6 cellular contexts compared by ENCODE assay signal in the genomic region with DNA sequence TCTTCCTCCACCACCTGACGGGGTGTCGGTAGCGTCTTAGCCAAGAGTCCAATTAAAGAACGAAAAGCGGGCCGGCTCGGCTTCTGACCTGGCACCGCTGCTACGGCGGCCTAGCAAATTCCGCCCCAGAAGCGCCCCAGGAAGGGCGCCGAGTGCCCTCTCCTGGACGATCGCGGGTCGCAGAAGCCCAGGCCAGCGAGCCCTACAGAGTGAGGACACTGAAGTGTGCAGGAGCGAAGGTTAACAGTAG. TPM values are rescaled to one million over a fixed set of nuclear protein-coding genes. Genes with fewer than 3 reads are reported as not detected.
DNase-seq lines count a peak whose midpoint lies in the region; FAIRE-seq lines count a peak whose summit lies in the region.

No MANE protein-coding gene starts in this region.

- peaks cover 36% of the 10 kb centered on the region for H3K4me1 Mint-ChIP-seq in activated naive CD4-positive, alpha-beta T cell treated with anti-CD3 and anti-CD28 coated beads for 36 hours (ENCODE audit: low read depth)
- H3K4me1 Mint-ChIP-seq in activated T-helper 2 cell treated with anti-CD3 and anti-CD28 coated beads, Interferon-gamma antibody, Interleukin-2, Interleukin-4, amounts not matched to agents 10 μg/mL and 5 μg/mL and 100 μg/mL, durations not matched to agents 14 hours and 24 hours and 36 hours (ENCODE audit: low read depth), result peaks cover 36% of the 10 kb centered on the region

- no CpG with 5 or more reads among the region's 20 CpGs for WGBS in mesendoderm (ENCODE audit: extremely low coverage, insufficient coverage, low lambda C conversion rate)

- H2BK5ac ChIP-seq in mesendoderm (ENCODE audit: low read length), result no peak overlapping the region

- no peak overlapping the region for H4K8ac ChIP-seq in mesendoderm (ENCODE audit: low read depth, low read length)

- no peak for FAIRE-seq in RCC 7860 (lab: Jason Lieb, UNC)

- no peak overlapping the region for H2AK5ac ChIP-seq in mesendoderm (ENCODE audit: low read length)

- H3K4ac ChIP-seq in mesendoderm (ENCODE audit: low read depth, low read length), result no peak overlapping the region

- peak overlapping the region; percentile 15 for H3K4me3 ChIP-seq in mesendoderm (ENCODE audit: low read length)

- no peak overlapping the region for H2BK120ac ChIP-seq in mesendoderm (ENCODE audit: low read depth, low read length)

- H3K27me3 ChIP-seq in mesendoderm (ENCODE audit: insufficient read depth, low read length, poor library complexity), result no peaks in the 10 kb centered on the region

- CTCF ChIA-PET in activated naive CD4-positive, alpha-beta T cell treated with anti-CD3 and anti-CD28 coated beads for 36 hours (lab: Charles Lee), result interaction anchor here (6.3 kb wide), 1 partner anchor 22 kb away, joined by 120 read pairs; no protein-coding TSS in a partner anchor

- H3K56ac ChIP-seq in mesendoderm (ENCODE audit: low read length), result peak overlapping the region; percentile 98

- DNase-seq in activated naive CD4-positive, alpha-beta T cell treated with anti-CD3 and anti-CD28 coated beads for 36 hours, result no peak
- DNase-seq in activated naive CD4-positive, alpha-beta T cell treated with anti-CD3 and anti-CD28 coated beads, Interleukin-2, amount 50 U/mL, for 16 hours, result no peak
- DNase-seq in activated T-helper 2 cell treated with anti-CD3 and anti-CD28 coated beads, Interferon-gamma antibody, Interleukin-2, Interleukin-4, amounts not matched to agents 10 μg/mL and 5 μg/mL and 100 μg/mL, durations not matched to agents 14 hours and 24 hours and 36 hours (ENCODE audit: low spot score), result no peak
- DNase-seq in mesendoderm (no peak), epidermal melanocyte (ENCODE audit: insufficient read length, low spot score) (no peak), RCC 7860 (ENCODE audit: low spot score) (no peak)

- H3K23ac ChIP-seq in mesendoderm (ENCODE audit: low read length), result peak overlapping the region; percentile 7

- H3K27ac ChIP-seq in mesendoderm (ENCODE audit: low read depth, low read length), result peak overlapping the region; percentile 90

- no peak overlapping the region for H4K5ac ChIP-seq in mesendoderm (ENCODE audit: low read length)

- H3K18ac ChIP-seq in mesendoderm (ENCODE audit: low read length), result no peak overlapping the region

- H3K9ac ChIP-seq in mesendoderm (ENCODE audit: low read length), result peak overlapping the region; percentile 66

- H3K79me1 ChIP-seq in mesendoderm (ENCODE audit: low read length), result peaks cover 13% of the 10 kb centered on the region

- H3K4me2 ChIP-seq in mesendoderm (ENCODE audit: low read length), result peak overlapping the region; percentile 99

- intact Hi-C loops in activated naive CD4-positive, alpha-beta T cell treated with anti-CD3 and anti-CD28 coated beads for 36 hours (cut with micrococcal nuclease), result loop anchor here (1.0 to 10.0 kb wide), 4 partner anchors 22 to 398 kb away; a partner anchor contains a TSS
- intact Hi-C loops in activated T-helper 2 cell treated with anti-CD3 and anti-CD28 coated beads, Interferon-gamma antibody, Interleukin-2, Interleukin-4, amounts not matched to agents 10 μg/mL and 5 μg/mL and 100 μg/mL, durations not matched to agents 14 hours and 24 hours and 36 hours (cut with micrococcal nuclease), result loop anchor here (2.0 to 5.0 kb wide), 3 partner anchors 14 to 449 kb away; a partner anchor contains a TSS

- peaks cover 5% of the 10 kb centered on the region for H3K4me1 ChIP-seq in mesendoderm (ENCODE audit: control insufficient read depth, low read depth, low read length)

- peaks cover 2% of the 10 kb centered on the region for H3K36me3 ChIP-seq in mesendoderm (ENCODE audit: control insufficient read depth, insufficient read depth, low read length)

- peaks cover 13% of the 10 kb centered on the region for H3K79me2 ChIP-seq in mesendoderm (ENCODE audit: control insufficient read depth, insufficient read depth, low read length)

- peak overlapping the region; percentile 92 for H3K4me3 Mint-ChIP-seq in activated naive CD4-positive, alpha-beta T cell treated with anti-CD3 and anti-CD28 coated beads for 36 hours
- peak overlapping the region; percentile 94 for H3K4me3 Mint-ChIP-seq in activated T-helper 2 cell treated with anti-CD3 and anti-CD28 coated beads, Interferon-gamma antibody, Interleukin-2, Interleukin-4, amounts not matched to agents 10 μg/mL and 5 μg/mL and 100 μg/mL, durations not matched to agents 14 hours and 24 hours and 36 hours (ENCODE audit: low read depth)

- H3K36me3 Mint-ChIP-seq in activated naive CD4-positive, alpha-beta T cell treated with anti-CD3 and anti-CD28 coated beads for 36 hours (ENCODE audit: low read depth), result peaks cover 59% of the 10 kb centered on the region
- H3K36me3 Mint-ChIP-seq in activated T-helper 2 cell treated with anti-CD3 and anti-CD28 coated beads, Interferon-gamma antibody, Interleukin-2, Interleukin-4, amounts not matched to agents 10 μg/mL and 5 μg/mL and 100 μg/mL, durations not matched to agents 14 hours and 24 hours and 36 hours (ENCODE audit: low read depth), result peaks cover 62% of the 10 kb centered on the region

- H3K9me3 Mint-ChIP-seq in activated naive CD4-positive, alpha-beta T cell treated with anti-CD3 and anti-CD28 coated beads for 36 hours, result no peaks in the 10 kb centered on the region
- no peaks in the 10 kb centered on the region for H3K9me3 Mint-ChIP-seq in activated T-helper 2 cell treated with anti-CD3 and anti-CD28 coated beads, Interferon-gamma antibody, Interleukin-2, Interleukin-4, amounts not matched to agents 10 μg/mL and 5 μg/mL and 100 μg/mL, durations not matched to agents 14 hours and 24 hours and 36 hours

- no peak overlapping the region for H2BK15ac ChIP-seq in mesendoderm (replicated peaks; ENCODE audit: low read depth)

- H3K27me3 Mint-ChIP-seq in activated naive CD4-positive, alpha-beta T cell treated with anti-CD3 and anti-CD28 coated beads for 36 hours (ENCODE audit: low read depth), result no peaks in the 10 kb centered on the region
- no peaks in the 10 kb centered on the region for H3K27me3 Mint-ChIP-seq in activated T-helper 2 cell treated with anti-CD3 and anti-CD28 coated beads, Interferon-gamma antibody, Interleukin-2, Interleukin-4, amounts not matched to agents 10 μg/mL and 5 μg/mL and 100 μg/mL, durations not matched to agents 14 hours and 24 hours and 36 hours (ENCODE audit: low read depth)

- peak overlapping the region; percentile 100 for H3K27ac Mint-ChIP-seq in activated naive CD4-positive, alpha-beta T cell treated with anti-CD3 and anti-CD28 coated beads for 36 hours
- peak overlapping the region; percentile 92 for H3K27ac Mint-ChIP-seq in activated T-helper 2 cell treated with anti-CD3 and anti-CD28 coated beads, Interferon-gamma antibody, Interleukin-2, Interleukin-4, amounts not matched to agents 10 μg/mL and 5 μg/mL and 100 μg/mL, durations not matched to agents 14 hours and 24 hours and 36 hours

RNA-seq across cellular contexts. Expression of a gene that starts 1.1 kb away (rescaled TPM):
- 10 to 100 TPM; 62.0 to 65.8 TPM for total RNA-seq in activated naive CD4-positive, alpha-beta T cell treated with anti-CD3 and anti-CD28 coated beads for 36 hours
- 58.4 and 63.3 TPM in 2 replicates for total RNA-seq in activated T-helper 2 cell treated with anti-CD3 and anti-CD28 coated beads, Interferon-gamma antibody, Interleukin-2, Interleukin-4, amounts not matched to agents 10 μg/mL and 5 μg/mL and 100 μg/mL, durations not matched to agents 14 hours and 24 hours and 36 hours
- polyA plus RNA-seq in mesendoderm (2013, experiment 1 of 2), result 13.9 TPM
- polyA plus RNA-seq in mesendoderm (2013, experiment 2 of 2), result 13.0 TPM

RNA-seq across cellular contexts. Expression of a gene that starts 12.3 kb away (rescaled TPM):
- 100 to 1,000 TPM; 174 to 181 TPM for total RNA-seq in activated naive CD4-positive, alpha-beta T cell treated with anti-CD3 and anti-CD28 coated beads for 36 hours
- 231 and 234 TPM in 2 replicates for total RNA-seq in activated T-helper 2 cell treated with anti-CD3 and anti-CD28 coated beads, Interferon-gamma antibody, Interleukin-2, Interleukin-4, amounts not matched to agents 10 μg/mL and 5 μg/mL and 100 μg/mL, durations not matched to agents 14 hours and 24 hours and 36 hours
- 0.01 TPM for polyA plus RNA-seq in mesendoderm (2013, experiment 1 of 2)
- 0.07 TPM for polyA plus RNA-seq in mesendoderm (2013, experiment 2 of 2)

RNA-seq across cellular contexts. Expression of a gene that starts 25.6 kb away (rescaled TPM):
- 10 to 100 TPM; 51.0 to 52.8 TPM for total RNA-seq in activated naive CD4-positive, alpha-beta T cell treated with anti-CD3 and anti-CD28 coated beads for 36 hours
- total RNA-seq in activated T-helper 2 cell treated with anti-CD3 and anti-CD28 coated beads, Interferon-gamma antibody, Interleukin-2, Interleukin-4, amounts not matched to agents 10 μg/mL and 5 μg/mL and 100 μg/mL, durations not matched to agents 14 hours and 24 hours and 36 hours, result 136 and 138 TPM in 2 replicates
- polyA plus RNA-seq in mesendoderm (2013, experiment 1 of 2), result 6.2 TPM
- polyA plus RNA-seq in mesendoderm (2013, experiment 2 of 2), result 5.7 TPM

RNA-seq across cellular contexts. Expression of a gene that starts 28.6 kb away (rescaled TPM):
- 10 to 100 TPM; 41.8 to 44.2 TPM for total RNA-seq in activated naive CD4-positive, alpha-beta T cell treated with anti-CD3 and anti-CD28 coated beads for 36 hours
- total RNA-seq in activated T-helper 2 cell treated with anti-CD3 and anti-CD28 coated beads, Interferon-gamma antibody, Interleukin-2, Interleukin-4, amounts not matched to agents 10 μg/mL and 5 μg/mL and 100 μg/mL, durations not matched to agents 14 hours and 24 hours and 36 hours, result 27.4 and 30.8 TPM in 2 replicates
- 13.7 TPM for polyA plus RNA-seq in mesendoderm (2013, experiment 1 of 2)
- polyA plus RNA-seq in mesendoderm (2013, experiment 2 of 2), result 14.2 TPM

RNA-seq across cellular contexts. Expression of a gene that starts 28.8 kb away (rescaled TPM):
- 10 to 100 TPM; 32.4 to 37.7 TPM for total RNA-seq in activated naive CD4-positive, alpha-beta T cell treated with anti-CD3 and anti-CD28 coated beads for 36 hours
- total RNA-seq in activated T-helper 2 cell treated with anti-CD3 and anti-CD28 coated beads, Interferon-gamma antibody, Interleukin-2, Interleukin-4, amounts not matched to agents 10 μg/mL and 5 μg/mL and 100 μg/mL, durations not matched to agents 14 hours and 24 hours and 36 hours, result 45.1 and 46.9 TPM in 2 replicates
- 90.9 TPM for polyA plus RNA-seq in mesendoderm (2013, experiment 1 of 2)
- 84.3 TPM for polyA plus RNA-seq in mesendoderm (2013, experiment 2 of 2)
